In genomic region chr15:29889545-29890329, GRCh38 we compare ENCODE assay signal across 10 cellular contexts.
A peak's percentile ranks its signal among the peaks of the same experiment; 100 is the strongest.
DNase-seq lines count a peak whose midpoint lies in the region; ATAC-seq and TF ChIP-seq lines count a peak whose summit lies in the region.
"Had no signal": no experiment of that assay in that cellular context is flagged by ENCODE, and none has a peak within 500 bp of the region (broad histone marks: within the 10 kb centered on the region; RNA-seq: fewer than 3 reads in every experiment).

No MANE protein-coding gene starts in this region.

- no peak overlapping the region for H2AK5ac ChIP-seq in H9 (ENCODE audit: insufficient read length, low read length)

- WGBS in H9 (ENCODE audit: extremely low coverage, insufficient read length, low lambda C conversion rate), result no CpG with 5 or more reads among the region's 11 CpGs

- no peak overlapping the region for H3K23ac ChIP-seq in H9 (ENCODE audit: insufficient read length, low read depth, low read length)

- peak overlapping the region; percentile 7 to 76 (median 18); a peak in 6 of 7 replicates for H3K27ac Mint-ChIP-seq in H9
- no peak overlapping the region for H3K27ac Mint-ChIP-seq in activated T-helper 17 cell treated with anti-CD3 and anti-CD28 coated beads, Interleukin-2, amount 50 U/mL, for 72 hours
- H3K27ac Mint-ChIP-seq in osteocyte (ENCODE audit: unreplicated experiment), result peak overlapping the region; percentile 43
- no peak overlapping the region for H3K27ac Mint-ChIP-seq in activated CD4-positive, alpha-beta memory T cell treated with anti-CD3 and anti-CD28 coated beads for 36 hours

- H2BK20ac ChIP-seq in H9 (ENCODE audit: low read depth, low read length, poor library complexity, severe bottlenecking), result no peak overlapping the region

- H3K9me3 Mint-ChIP-seq in H9 (peaks cover 3 to 4% of the 10 kb centered on the region in 2 experiments; a peak in 3 of 5 replicates), osteocyte (ENCODE audit: unreplicated experiment) (peaks cover 3% of the 10 kb centered on the region)
- H3K9me3 Mint-ChIP-seq in activated T-helper 17 cell treated with anti-CD3 and anti-CD28 coated beads, Interleukin-2, amount 50 U/mL, for 72 hours, result no peaks in the 10 kb centered on the region
- H3K9me3 Mint-ChIP-seq in activated CD4-positive, alpha-beta memory T cell treated with anti-CD3 and anti-CD28 coated beads for 36 hours, result no peaks in the 10 kb centered on the region

- H3K27me3 ChIP-seq in H9 (ENCODE audit: insufficient read depth, low read length), result no peaks in the 10 kb centered on the region
- H3K27me3 ChIP-seq: colonic mucosa had no signal

- no peak overlapping the region for H3K18ac ChIP-seq in H9 (ENCODE audit: insufficient read length, low read depth, low read length)

- H4K5ac ChIP-seq in H9 (ENCODE audit: insufficient read length, low read depth, low read length), result no peak overlapping the region

- H4K8ac ChIP-seq in H9 (replicated peaks; ENCODE audit: insufficient read length, low read depth, low read length), result no peak overlapping the region

- H3K4me1 Mint-ChIP-seq in H9 (peaks cover 26 to 28% of the 10 kb centered on the region in 2 experiments), osteocyte (ENCODE audit: unreplicated experiment) (peaks cover 48% of the 10 kb centered on the region)
- H3K4me1 Mint-ChIP-seq in activated T-helper 17 cell treated with anti-CD3 and anti-CD28 coated beads, Interleukin-2, amount 50 U/mL, for 72 hours, result no peaks in the 10 kb centered on the region
- H3K4me1 Mint-ChIP-seq in activated CD4-positive, alpha-beta memory T cell treated with anti-CD3 and anti-CD28 coated beads for 36 hours (ENCODE audit: low read depth), result no peaks in the 10 kb centered on the region

- no peaks in the 10 kb centered on the region for H3K79me2 ChIP-seq in H9 (ENCODE audit: insufficient read depth, low read length)

- no peak overlapping the region for H2BK5ac ChIP-seq in H9 (ENCODE audit: insufficient read length, low read length)

- H4K91ac ChIP-seq in H9 (ENCODE audit: insufficient read length, low read depth, low read length), result no peak overlapping the region

- no peaks in the 10 kb centered on the region for H3K23me2 ChIP-seq in H9 (ENCODE audit: insufficient read length, low read depth, low read length, poor library complexity, severe bottlenecking)

- POLR2A ChIA-PET in activated CD4-positive, alpha-beta memory T cell treated with anti-CD3 and anti-CD28 coated beads for 36 hours (lab: Charles Lee), result no interaction called here

- no peaks in the 10 kb centered on the region for H3K79me1 ChIP-seq in H9 (ENCODE audit: insufficient read depth, low read depth, low read length, poor library complexity, severe bottlenecking)

- intact Hi-C loops in left ventricle myocardium superior (cut with micrococcal nuclease), result loop anchor here (10.0 kb wide), 1 partner anchor 65 kb away; the partner anchor contains the start of gene TJP1
- intact Hi-C loops in activated CD4-positive, alpha-beta memory T cell treated with anti-CD3 and anti-CD28 coated beads for 36 hours (cut with micrococcal nuclease), result no loop called here

- no peaks in the 10 kb centered on the region for H4K20me1 ChIP-seq in H9 (ENCODE audit: control insufficient read depth, insufficient read depth, insufficient read length)

- peak; percentile 75 for ATAC-seq in activated T-helper 17 cell treated with anti-CD3 and anti-CD28 coated beads, Interleukin-2, amount 50 U/mL, for 72 hours (replicated peaks)
- ATAC-seq in left ventricle myocardium superior, result peak; percentile 73
- ATAC-seq in HG03039 (IDR thresholded peaks at IDR 0.05; ENCODE audit: unreplicated experiment), result no peak
- ATAC-seq in HG02763 (IDR thresholded peaks at IDR 0.05; ENCODE audit: unreplicated experiment), result no peak

- peaks cover 5% of the 10 kb centered on the region for H3K27me3 Mint-ChIP-seq in H9 (ENCODE audit: low read depth)
- peaks cover 20% of the 10 kb centered on the region for H3K27me3 Mint-ChIP-seq in activated T-helper 17 cell treated with anti-CD3 and anti-CD28 coated beads, Interleukin-2, amount 50 U/mL, for 72 hours
- H3K27me3 Mint-ChIP-seq in osteocyte (ENCODE audit: unreplicated experiment), result no peaks in the 10 kb centered on the region
- peaks cover 9% of the 10 kb centered on the region for H3K27me3 Mint-ChIP-seq in activated CD4-positive, alpha-beta memory T cell treated with anti-CD3 and anti-CD28 coated beads for 36 hours

- no peak overlapping the region for H3K4ac ChIP-seq in H9 (ENCODE audit: low read depth, low read length)

- TF ChIP-seq CTCF in H9 (conservative IDR thresholded peaks at IDR 0.05) (no peak), osteocyte (IDR thresholded peaks at IDR 0.05) (no peak)

- no peak overlapping the region for H2BK12ac ChIP-seq in H9 (ENCODE audit: insufficient read length, low read depth, low read length)

- no peak overlapping the region for H2BK15ac ChIP-seq in H9 (ENCODE audit: low read depth, low read length)

- H3T11ph ChIP-seq in H9 (ENCODE audit: low read length), result no peak overlapping the region

- peak; percentile 47 for DNase-seq in H9
- DNase-seq in left ventricle myocardium superior, result no peak
- no peak for DNase-seq in osteocyte (ENCODE audit: extremely low spot score, unreplicated experiment)
- no peak for DNase-seq in NCI-H1417 (lab: John Stamatoyannopoulos, UW)
- DNase-seq in activated CD4-positive, alpha-beta memory T cell treated with anti-CD3 and anti-CD28 coated beads for 36 hours, result no peak
- DNase-seq: colonic mucosa had no signal

- 0 out of 2 replicates have a peak, but pooled peaks cover 2% of the 10 kb centered on the region for H3K4me1 ChIP-seq in H9 (ENCODE audit: insufficient read depth, low read length)
- H3K4me1 ChIP-seq: colonic mucosa had no signal

- H3K27ac ChIP-seq in H9 (ENCODE audit: insufficient read length, low read depth, low read length), result no peak overlapping the region
- H3K27ac ChIP-seq: colonic mucosa, SK-N-MC had no signal

- no peak overlapping the region for H3K56ac ChIP-seq in H9 (ENCODE audit: insufficient read length, low read depth, low read length)

- H3K9me3 ChIP-seq in H9 (ENCODE audit: control insufficient read depth, low read depth, low read length), result no peaks in the 10 kb centered on the region
- H3K9me3 ChIP-seq: colonic mucosa had no signal

- no peak overlapping the region for H2BK120ac ChIP-seq in H9 (ENCODE audit: low read depth, low read length, poor library complexity, severe bottlenecking)

- H2AFZ ChIP-seq in H9 (ENCODE audit: low read length), result peak overlapping the region; percentile 85

- peaks cover 0 to 5% (median 0%) of the 10 kb centered on the region in 3 experiments; a peak in 1 of 7 replicates for H3K36me3 Mint-ChIP-seq in H9 (ENCODE audit: insufficient read depth in 1 of 3, low read depth in 3 of 3)
- no peaks in the 10 kb centered on the region for H3K36me3 Mint-ChIP-seq in activated T-helper 17 cell treated with anti-CD3 and anti-CD28 coated beads, Interleukin-2, amount 50 U/mL, for 72 hours (ENCODE audit: low read depth)
- H3K36me3 Mint-ChIP-seq in osteocyte (ENCODE audit: unreplicated experiment), result peaks cover 4% of the 10 kb centered on the region
- H3K36me3 Mint-ChIP-seq in activated CD4-positive, alpha-beta memory T cell treated with anti-CD3 and anti-CD28 coated beads for 36 hours, result no peaks in the 10 kb centered on the region

- H3K14ac ChIP-seq in H9 (ENCODE audit: insufficient read depth, low read length), result no peak overlapping the region

- H3K4me3 Mint-ChIP-seq in H9, result peak overlapping the region in 1 of 2 experiments; percentile 12; a peak in 3 of 5 replicates
- no peak overlapping the region for H3K4me3 Mint-ChIP-seq in activated T-helper 17 cell treated with anti-CD3 and anti-CD28 coated beads, Interleukin-2, amount 50 U/mL, for 72 hours
- H3K4me3 Mint-ChIP-seq in osteocyte (ENCODE audit: unreplicated experiment), result peak overlapping the region; percentile 9
- H3K4me3 Mint-ChIP-seq in activated CD4-positive, alpha-beta memory T cell treated with anti-CD3 and anti-CD28 coated beads for 36 hours, result no peak overlapping the region

- CTCF ChIA-PET in activated CD4-positive, alpha-beta memory T cell treated with anti-CD3 and anti-CD28 coated beads for 36 hours (lab: Charles Lee), result interaction anchor here (0.7 kb wide), 1 partner anchor 749 kb away, joined by 3 read pairs; no protein-coding TSS in a partner anchor

- H3K9ac ChIP-seq in H9 (ENCODE audit: extremely low read depth, insufficient read length, low read length), result peak overlapping the region; percentile 19

- H3K4me2 ChIP-seq in H9 (ENCODE audit: insufficient read depth, insufficient read length, low read length), result peak overlapping the region; percentile 11

Comparison
In these comparisons a context has a peak if more than half of its experiments do, and no peak if none do; other contexts are left out.
1. H3K27ac Mint-ChIP-seq: peak in H9 (3 of 3) and osteocyte (single experiment); none in activated T-helper 17 cell treated with anti-CD3 and anti-CD28 coated beads, Interleukin-2, amount 50 U/mL, for 72 hours (single experiment) and activated CD4-positive, alpha-beta memory T cell treated with anti-CD3 and anti-CD28 coated beads for 36 hours (single experiment).
2. ATAC-seq: peak in activated T-helper 17 cell treated with anti-CD3 and anti-CD28 coated beads, Interleukin-2, amount 50 U/mL, for 72 hours (single experiment) and left ventricle myocardium superior (single experiment); none in HG03039 (single experiment) and HG02763 (single experiment).